Comparison of ENCODE assay signal across 24 cellular contexts in the genomic region with DNA sequence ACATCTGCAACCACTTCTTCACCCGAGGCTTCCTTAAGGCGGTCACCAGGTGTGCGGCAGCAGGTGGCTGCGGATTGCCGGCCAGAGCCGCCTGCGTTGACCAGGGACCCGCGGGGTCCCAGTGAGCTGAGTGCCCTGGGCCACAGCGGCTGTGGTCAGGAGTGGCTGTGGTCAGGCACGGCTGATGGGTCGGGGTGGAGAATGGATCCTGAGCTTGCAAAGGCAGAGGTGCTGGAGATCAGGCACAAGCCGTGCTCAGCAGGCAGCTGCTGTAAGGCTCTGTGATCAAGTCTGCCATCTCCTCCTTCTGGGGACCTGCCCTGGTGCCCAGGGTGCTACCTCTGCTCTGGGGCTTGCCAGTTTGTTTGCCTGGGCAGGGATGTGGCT. TPM values are rescaled to one million over a fixed set of nuclear protein-coding genes. Genes with fewer than 3 reads are reported as not detected.
DNase-seq lines count a peak whose midpoint lies in the region; ATAC-seq and TF ChIP-seq lines count a peak whose summit lies in the region.
"Had no signal": no experiment of that assay in that cellular context is flagged by ENCODE, and none has a peak within 500 bp of the region (broad histone marks: within the 10 kb centered on the region; RNA-seq: fewer than 3 reads in every experiment).

No MANE protein-coding gene starts in this region.

- H3K27me3 ChIP-seq in CD8-positive, alpha-beta T cell (ENCODE audit: insufficient read depth, low read length) = no peaks in the 10 kb centered on the region
- no peaks in the 10 kb centered on the region for H3K27me3 ChIP-seq in A673 (replicated peaks; ENCODE audit: insufficient read depth, low read depth, low read length, poor library complexity)
- H3K27me3 ChIP-seq: testis had no signal

- no peaks in the 10 kb centered on the region for H3K9me3 ChIP-seq in CD8-positive, alpha-beta T cell (ENCODE audit: low read length)
- no peaks in the 10 kb centered on the region for H3K9me3 ChIP-seq in A673 (ENCODE audit: low read depth, low read length, poor library complexity, severe bottlenecking)
- H3K9me3 ChIP-seq: HAP-1, psoas muscle, testis had no signal

- no peaks in the 10 kb centered on the region for H3K9me3 Mint-ChIP-seq in activated CD4-positive, alpha-beta T cell treated with anti-CD3 and anti-CD28 coated beads, Interleukin-2, amount 10 ng/mL, durations not matched to agents 24 days and 14 days
- no peaks in the 10 kb centered on the region for H3K9me3 Mint-ChIP-seq in CD8-positive, alpha-beta T cell
- no peaks in the 10 kb centered on the region for H3K9me3 Mint-ChIP-seq in activated T-helper 1 cell treated with anti-CD3 and anti-CD28 coated beads, Interleukin-12 subunit alpha, Interleukin-12 subunit beta, Interleukin-2, Interleukin-4 antibody, amounts not matched to agents 30 ng/mL and 10 ng/mL and 1 ng/mL, durations not matched to agents 14 hours and 24 hours and 36 hours
- no peaks in the 10 kb centered on the region for H3K9me3 Mint-ChIP-seq in naive B cell
- H3K9me3 Mint-ChIP-seq: memory B cell had no signal

- no peak for ATAC-seq in CD8-positive, alpha-beta T cell
- no peak for ATAC-seq in naive B cell (ENCODE audit: low read depth in 2 of 2)
- ATAC-seq: activated CD4-positive, alpha-beta T cell treated with anti-CD3 and anti-CD28 coated beads for 36 hours; psoas muscle had no signal

- peaks cover 14% of the 10 kb centered on the region for H3K4me1 ChIP-seq in CD8-positive, alpha-beta T cell (ENCODE audit: insufficient read depth, low read length)
- peaks cover 15% of the 10 kb centered on the region for H3K4me1 ChIP-seq in A673 (ENCODE audit: insufficient read depth, low read length, poor library complexity, severe bottlenecking)

- H3K27me3 Mint-ChIP-seq in activated CD4-positive, alpha-beta T cell treated with anti-CD3 and anti-CD28 coated beads, Interleukin-2, amount 10 ng/mL, durations not matched to agents 24 days and 14 days = no peaks in the 10 kb centered on the region
- no peaks in the 10 kb centered on the region for H3K27me3 Mint-ChIP-seq in CD8-positive, alpha-beta T cell (ENCODE audit: low read depth)
- peaks cover 2% of the 10 kb centered on the region for H3K27me3 Mint-ChIP-seq in activated T-helper 1 cell treated with anti-CD3 and anti-CD28 coated beads, Interleukin-12 subunit alpha, Interleukin-12 subunit beta, Interleukin-2, Interleukin-4 antibody, amounts not matched to agents 30 ng/mL and 10 ng/mL and 1 ng/mL, durations not matched to agents 14 hours and 24 hours and 36 hours (ENCODE audit: insufficient read depth)
- H3K27me3 Mint-ChIP-seq in naive B cell = no peaks in the 10 kb centered on the region
- H3K27me3 Mint-ChIP-seq: activated CD4-positive, alpha-beta T cell treated with anti-CD3 and anti-CD28 coated beads for 36 hours; memory B cell had no signal

- TF ChIP-seq CTCF in CD8-positive, alpha-beta T cell (IDR thresholded peaks at IDR 0.05) = no peak
- TF ChIP-seq CTCF in A673 (conservative IDR thresholded peaks at IDR 0.05; ENCODE audit: low read depth, low read length) = no peak

- peaks cover 13% of the 10 kb centered on the region for H3K36me3 Mint-ChIP-seq in activated CD4-positive, alpha-beta T cell treated with anti-CD3 and anti-CD28 coated beads, Interleukin-2, amount 10 ng/mL, durations not matched to agents 24 days and 14 days (ENCODE audit: low read depth)
- H3K36me3 Mint-ChIP-seq in CD8-positive, alpha-beta T cell = peaks cover 20% of the 10 kb centered on the region
- peaks cover 3% of the 10 kb centered on the region for H3K36me3 Mint-ChIP-seq in activated T-helper 1 cell treated with anti-CD3 and anti-CD28 coated beads, Interleukin-12 subunit alpha, Interleukin-12 subunit beta, Interleukin-2, Interleukin-4 antibody, amounts not matched to agents 30 ng/mL and 10 ng/mL and 1 ng/mL, durations not matched to agents 14 hours and 24 hours and 36 hours (ENCODE audit: low read depth)
- no peaks in the 10 kb centered on the region for H3K36me3 Mint-ChIP-seq in naive B cell

- H3K4me3 ChIP-seq in CD8-positive, alpha-beta T cell (ENCODE audit: low read depth, low read length) = no peak overlapping the region
- no peak overlapping the region for H3K4me3 ChIP-seq in A673 (ENCODE audit: low read depth, low read length, poor library complexity, severe bottlenecking)
- H3K4me3 ChIP-seq: psoas muscle had no signal

- H3K27ac ChIP-seq in CD8-positive, alpha-beta T cell (ENCODE audit: low read depth, low read length) = no peak overlapping the region
- no peak overlapping the region for H3K27ac ChIP-seq in A673 (ENCODE audit: low read depth, low read length, poor library complexity, severe bottlenecking)
- H3K27ac ChIP-seq: KMS-11, psoas muscle, testis had no signal

- CTCF ChIA-PET in CD8-positive, alpha-beta T cell (lab: Charles Lee) = interaction anchor here (1.0 to 1.1 kb wide), 3 partner anchors 12 to 287 kb away, joined by 3 to 5 read pairs (median 3); no protein-coding TSS in a partner anchor
- CTCF ChIA-PET in A673 (lab: Charles Lee) = interaction anchor here (0.9 kb wide), 1 partner anchor 30 kb away, joined by 3 read pairs; no protein-coding TSS in a partner anchor

- H3K27ac Mint-ChIP-seq in activated CD4-positive, alpha-beta T cell treated with anti-CD3 and anti-CD28 coated beads, Interleukin-2, amount 10 ng/mL, durations not matched to agents 24 days and 14 days = no peak overlapping the region
- no peak overlapping the region for H3K27ac Mint-ChIP-seq in CD8-positive, alpha-beta T cell
- no peak overlapping the region for H3K27ac Mint-ChIP-seq in activated T-helper 1 cell treated with anti-CD3 and anti-CD28 coated beads, Interleukin-12 subunit alpha, Interleukin-12 subunit beta, Interleukin-2, Interleukin-4 antibody, amounts not matched to agents 30 ng/mL and 10 ng/mL and 1 ng/mL, durations not matched to agents 14 hours and 24 hours and 36 hours
- H3K27ac Mint-ChIP-seq in naive B cell = peak overlapping the region in 2 of 6 donors; percentile 32 to 79
- H3K27ac Mint-ChIP-seq: activated CD4-positive, alpha-beta T cell treated with anti-CD3 and anti-CD28 coated beads for 36 hours; memory B cell had no signal

- peaks cover 9% of the 10 kb centered on the region for H3K4me1 Mint-ChIP-seq in activated CD4-positive, alpha-beta T cell treated with anti-CD3 and anti-CD28 coated beads, Interleukin-2, amount 10 ng/mL, durations not matched to agents 24 days and 14 days
- H3K4me1 Mint-ChIP-seq in CD8-positive, alpha-beta T cell (ENCODE audit: low read depth) = peaks cover 6% of the 10 kb centered on the region
- H3K4me1 Mint-ChIP-seq in activated T-helper 1 cell treated with anti-CD3 and anti-CD28 coated beads, Interleukin-12 subunit alpha, Interleukin-12 subunit beta, Interleukin-2, Interleukin-4 antibody, amounts not matched to agents 30 ng/mL and 10 ng/mL and 1 ng/mL, durations not matched to agents 14 hours and 24 hours and 36 hours (ENCODE audit: low read depth) = peaks cover 4% of the 10 kb centered on the region
- H3K4me1 Mint-ChIP-seq in naive B cell = peaks cover 7 to 12% (median 10%) of the 10 kb centered on the region in 3 donors

- BruUV-seq in A673 (replicated peaks; lab: Mats Ljungman, UMichigan) = no TSS peak

- intact Hi-C loops in activated CD4-positive, alpha-beta T cell treated with anti-CD3 and anti-CD28 coated beads, Interleukin-2, amount 10 ng/mL, durations not matched to agents 24 days and 14 days (cut with micrococcal nuclease) = no loop called here
- intact Hi-C loops in CD8-positive, alpha-beta T cell (cut with DNase I, micrococcal nuclease) = no loop called here
- intact Hi-C loops in activated T-helper 1 cell treated with anti-CD3 and anti-CD28 coated beads, Interleukin-12 subunit alpha, Interleukin-12 subunit beta, Interleukin-2, Interleukin-4 antibody, amounts not matched to agents 30 ng/mL and 10 ng/mL and 1 ng/mL, durations not matched to agents 14 hours and 24 hours and 36 hours (cut with micrococcal nuclease) = no loop called here
- intact Hi-C loops in A673 (cut with micrococcal nuclease; ENCODE audit: unreplicated experiment) = no loop called here

- peak overlapping the region; percentile 26 for H3K4me3 Mint-ChIP-seq in activated CD4-positive, alpha-beta T cell treated with anti-CD3 and anti-CD28 coated beads, Interleukin-2, amount 10 ng/mL, durations not matched to agents 24 days and 14 days
- peak overlapping the region; percentile 57 for H3K4me3 Mint-ChIP-seq in CD8-positive, alpha-beta T cell
- H3K4me3 Mint-ChIP-seq in activated T-helper 1 cell treated with anti-CD3 and anti-CD28 coated beads, Interleukin-12 subunit alpha, Interleukin-12 subunit beta, Interleukin-2, Interleukin-4 antibody, amounts not matched to agents 30 ng/mL and 10 ng/mL and 1 ng/mL, durations not matched to agents 14 hours and 24 hours and 36 hours = peak overlapping the region; percentile 61
- peak overlapping the region in 6 of 8 donors; percentile 22 to 84 (median 72) for H3K4me3 Mint-ChIP-seq in naive B cell

- DNase-seq in activated CD4-positive, alpha-beta T cell treated with anti-CD3 and anti-CD28 coated beads, Interleukin-2, amount 10 ng/mL, durations not matched to agents 24 days and 14 days = no peak
- no peak for DNase-seq in activated CD4-positive, alpha-beta T cell treated with anti-CD3 and anti-CD28 coated beads, Interleukin-2, amount 50 U/mL, for 1 hour
- no peak for DNase-seq in CD8-positive, alpha-beta T cell
- no peak for DNase-seq in activated T-helper 1 cell treated with anti-CD3 and anti-CD28 coated beads, Interleukin-12 subunit alpha, Interleukin-12 subunit beta, Interleukin-2, Interleukin-4 antibody, amounts not matched to agents 30 ng/mL and 10 ng/mL and 1 ng/mL, durations not matched to agents 14 hours and 24 hours and 36 hours (ENCODE audit: low spot score)
- DNase-seq in naive B cell = no peak
- no peak for DNase-seq in NCI-H524 (lab: John Stamatoyannopoulos, UW)
- DNase-seq in hypothalamus (lab: John Stamatoyannopoulos, UW) = no peak
- DNase-seq in A673 (ENCODE audit: low spot score) = no peak
- DNase-seq: activated CD4-positive, alpha-beta T cell treated with anti-CD3 and anti-CD28 coated beads for 36 hours; activated T-cell treated with anti-CD3 and anti-CD28 coated beads, Interleukin-2, amount 50 U/mL, for 1 hour; DND-41; kidney glomerular epithelial cell; NCI-H2029; NCI-H446 treated with DMSO at 0.1 percent for 48 hours; NK-92 treated with Interleukin-12 subunit alpha and Interleukin-12 subunit beta, amount 100 ng/mL, for 24 hours; psoas muscle; stimulated activated CD4-positive, alpha-beta T cell treated with anti-CD3 and anti-CD28 coated beads, Interleukin-4, amount 100 ng/mL, for 4 hours had no signal

- H3K36me3 ChIP-seq in CD8-positive, alpha-beta T cell (ENCODE audit: insufficient read depth, low read length) = peaks cover 19% of the 10 kb centered on the region
- H3K36me3 ChIP-seq in A673 (ENCODE audit: insufficient read depth, low read length, poor library complexity, severe bottlenecking) = peaks cover 5% of the 10 kb centered on the region

- POLR2A ChIA-PET in CD8-positive, alpha-beta T cell (lab: Charles Lee) = no interaction called here
- POLR2A ChIA-PET in A673 (lab: Charles Lee; ENCODE audit: low non-redundant PET) = no interaction called here

RNA-seq across cellular contexts. Expression of a gene that starts 2.1 kb away (rescaled TPM):
- 17.1 and 19.1 TPM in 2 replicates for total RNA-seq in activated CD4-positive, alpha-beta T cell treated with anti-CD3 and anti-CD28 coated beads, Interleukin-2, amount 10 ng/mL, durations not matched to agents 24 days and 14 days
- total RNA-seq in CD8-positive, alpha-beta T cell = 10 to 100 TPM; 14.1 to 18.7 TPM
- 13.9 and 14.9 TPM in 2 replicates for total RNA-seq in activated T-helper 1 cell treated with anti-CD3 and anti-CD28 coated beads, Interleukin-12 subunit alpha, Interleukin-12 subunit beta, Interleukin-2, Interleukin-4 antibody, amounts not matched to agents 30 ng/mL and 10 ng/mL and 1 ng/mL, durations not matched to agents 14 hours and 24 hours and 36 hours
- polyA plus RNA-seq in naive B cell (ENCODE audit: low read depth in 6 of 6) = 1 to 10 TPM; 1.7 to 6.1 (median 3.5) TPM
- total RNA-seq in A673 (2021) = 11.2 and 13.0 TPM in 2 replicates

RNA-seq across cellular contexts. Expression of a gene that starts 7.4 kb away (rescaled TPM):
- 49.7 and 50.1 TPM in 2 replicates for total RNA-seq in activated CD4-positive, alpha-beta T cell treated with anti-CD3 and anti-CD28 coated beads, Interleukin-2, amount 10 ng/mL, durations not matched to agents 24 days and 14 days
- 10 to 100 TPM; 60.3 to 62.9 TPM for total RNA-seq in CD8-positive, alpha-beta T cell
- total RNA-seq in activated T-helper 1 cell treated with anti-CD3 and anti-CD28 coated beads, Interleukin-12 subunit alpha, Interleukin-12 subunit beta, Interleukin-2, Interleukin-4 antibody, amounts not matched to agents 30 ng/mL and 10 ng/mL and 1 ng/mL, durations not matched to agents 14 hours and 24 hours and 36 hours = 48.1 and 53.6 TPM in 2 replicates
- polyA plus RNA-seq in naive B cell (ENCODE audit: low read depth in 6 of 6) = 10 to 100 TPM; 19.6 to 30.4 (median 24.3) TPM
- total RNA-seq in A673 (2021) = 48.6 and 54.9 TPM in 2 replicates

RNA-seq across cellular contexts. Expression of a gene that starts 9.0 kb away (rescaled TPM):
- total RNA-seq in activated CD4-positive, alpha-beta T cell treated with anti-CD3 and anti-CD28 coated beads, Interleukin-2, amount 10 ng/mL, durations not matched to agents 24 days and 14 days = 22.8 and 23.8 TPM in 2 replicates
- total RNA-seq in CD8-positive, alpha-beta T cell = under 1 TPM; 0.38 to 0.47 TPM
- 23.9 and 25.1 TPM in 2 replicates for total RNA-seq in activated T-helper 1 cell treated with anti-CD3 and anti-CD28 coated beads, Interleukin-12 subunit alpha, Interleukin-12 subunit beta, Interleukin-2, Interleukin-4 antibody, amounts not matched to agents 30 ng/mL and 10 ng/mL and 1 ng/mL, durations not matched to agents 14 hours and 24 hours and 36 hours
- under 1 TPM in 1 of 6 donors, not detected in 5; 0.05 TPM for polyA plus RNA-seq in naive B cell (ENCODE audit: low read depth in 6 of 6)
- total RNA-seq in A673 (2021) = 30.6 and 33.7 TPM in 2 replicates

RNA-seq across cellular contexts. Expression of a gene that starts 25.5 kb away (rescaled TPM):
- 0.21 TPM in 1 of 2 replicates, not detected in the other for total RNA-seq in activated CD4-positive, alpha-beta T cell treated with anti-CD3 and anti-CD28 coated beads, Interleukin-2, amount 10 ng/mL, durations not matched to agents 24 days and 14 days
- not detected for total RNA-seq in CD8-positive, alpha-beta T cell
- total RNA-seq in activated T-helper 1 cell treated with anti-CD3 and anti-CD28 coated beads, Interleukin-12 subunit alpha, Interleukin-12 subunit beta, Interleukin-2, Interleukin-4 antibody, amounts not matched to agents 30 ng/mL and 10 ng/mL and 1 ng/mL, durations not matched to agents 14 hours and 24 hours and 36 hours = not detected in 2 replicates
- polyA plus RNA-seq in naive B cell (ENCODE audit: low read depth in 6 of 6) = not detected
- not detected in 2 replicates for total RNA-seq in A673 (2021)
- total RNA-seq: A172, RPMI7951 had no signal
- polyA plus RNA-seq: neural cell had no signal

RNA-seq across cellular contexts. Expression of a gene that starts 33.4 kb away (rescaled TPM):
- total RNA-seq in activated CD4-positive, alpha-beta T cell treated with anti-CD3 and anti-CD28 coated beads, Interleukin-2, amount 10 ng/mL, durations not matched to agents 24 days and 14 days = 58.1 and 59.4 TPM in 2 replicates
- total RNA-seq in CD8-positive, alpha-beta T cell = 10 to 100 TPM; 29.7 to 29.8 TPM
- total RNA-seq in activated T-helper 1 cell treated with anti-CD3 and anti-CD28 coated beads, Interleukin-12 subunit alpha, Interleukin-12 subunit beta, Interleukin-2, Interleukin-4 antibody, amounts not matched to agents 30 ng/mL and 10 ng/mL and 1 ng/mL, durations not matched to agents 14 hours and 24 hours and 36 hours = 78.2 and 80.1 TPM in 2 replicates
- polyA plus RNA-seq in naive B cell (ENCODE audit: low read depth in 6 of 6) = under 1 TPM in 1 of 6 donors, not detected in 5; 0.68 TPM
- 73.9 and 81.4 TPM in 2 replicates for total RNA-seq in A673 (2021)

Comparison
In these comparisons a context has a peak if more than half of its experiments do, and no peak if none do; other contexts are left out.
1. RNA of a gene that starts 9.0 kb away (total RNA-seq): 30.6 to 33.7 TPM in A673, 23.9 to 25.1 TPM in activated T-helper 1 cell treated with anti-CD3 and anti-CD28 coated beads, Interleukin-12 subunit alpha, Interleukin-12 subunit beta, Interleukin-2, Interleukin-4 antibody, amounts not matched to agents 30 ng/mL and 10 ng/mL and 1 ng/mL, durations not matched to agents 14 hours and 24 hours and 36 hours and 22.8 to 23.8 TPM in activated CD4-positive, alpha-beta T cell treated with anti-CD3 and anti-CD28 coated beads, Interleukin-2, amount 10 ng/mL, durations not matched to agents 24 days and 14 days; 0.38 to 0.47 TPM in CD8-positive, alpha-beta T cell; every median in the first group is over 10 times any median in the second.
2. Peak in every context shown above with its lines, with median percentiles within 50 percentile points of each other: H3K4me3 Mint-ChIP-seq.